ENCODE assay signal across 1 cellular context in the genomic region with DNA sequence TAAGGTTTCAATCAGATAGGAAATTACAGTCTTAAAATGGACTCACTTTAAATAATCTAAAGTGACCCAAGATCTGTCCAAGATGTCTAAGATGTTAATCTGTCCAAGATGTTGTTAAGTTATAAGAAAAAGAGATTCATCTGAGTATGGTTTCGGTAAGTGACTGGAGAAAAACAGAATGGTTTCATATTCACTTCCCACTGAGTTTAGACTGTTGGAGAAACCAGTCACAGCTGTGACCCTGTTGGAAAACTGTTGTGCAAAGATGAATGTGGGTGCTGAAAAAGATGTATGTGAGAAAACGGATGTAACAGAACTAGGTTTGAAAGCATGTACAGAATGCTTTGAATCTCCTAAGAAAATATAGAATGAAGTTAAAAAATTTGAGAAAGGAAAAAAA.
TF ChIP-seq lines count a peak whose summit lies in the region.

No MANE protein-coding gene starts in this region.

TF ChIP-seq in IMR-90, 13 proteins besides CTCF, POLR2A, EP300 and RAD21:
- no peak for TF ChIP-seq FOS (IDR thresholded peaks at IDR 0.05; ENCODE audit: low read depth, low read length)
- no peak for TF ChIP-seq BHLHE40 (IDR thresholded peaks at IDR 0.05; ENCODE audit: low read depth, low read length)
- TF ChIP-seq MAZ (IDR thresholded peaks at IDR 0.05; ENCODE audit: borderline replicate concordance, low read depth, low read length): no peak
- no peak for TF ChIP-seq RCOR1 (IDR thresholded peaks at IDR 0.05; ENCODE audit: insufficient replicate concordance, low read length)
- no peak for TF ChIP-seq RFX5 (IDR thresholded peaks at IDR 0.05; ENCODE audit: low read depth, low read length)
- TF ChIP-seq MXI1 (IDR thresholded peaks at IDR 0.05; ENCODE audit: borderline replicate concordance, low read depth, low read length): no peak
- TF ChIP-seq MAFK (IDR thresholded peaks at IDR 0.05; ENCODE audit: low read depth, low read length): no peak
- TF ChIP-seq, protein P1, sequence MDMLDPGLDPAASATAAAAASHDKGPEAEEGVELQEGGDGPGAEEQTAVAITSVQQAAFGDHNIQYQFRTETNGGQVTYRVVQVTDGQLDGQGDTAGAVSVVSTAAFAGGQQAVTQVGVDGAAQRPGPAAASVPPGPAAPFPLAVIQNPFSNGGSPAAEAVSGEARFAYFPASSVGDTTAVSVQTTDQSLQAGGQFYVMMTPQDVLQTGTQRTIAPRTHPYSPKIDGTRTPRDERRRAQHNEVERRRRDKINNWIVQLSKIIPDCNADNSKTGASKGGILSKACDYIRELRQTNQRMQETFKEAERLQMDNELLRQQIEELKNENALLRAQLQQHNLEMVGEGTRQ (IDR thresholded peaks at IDR 0.05; ENCODE audit: low read depth, low read length): no peak
- TF ChIP-seq, protein P2, sequence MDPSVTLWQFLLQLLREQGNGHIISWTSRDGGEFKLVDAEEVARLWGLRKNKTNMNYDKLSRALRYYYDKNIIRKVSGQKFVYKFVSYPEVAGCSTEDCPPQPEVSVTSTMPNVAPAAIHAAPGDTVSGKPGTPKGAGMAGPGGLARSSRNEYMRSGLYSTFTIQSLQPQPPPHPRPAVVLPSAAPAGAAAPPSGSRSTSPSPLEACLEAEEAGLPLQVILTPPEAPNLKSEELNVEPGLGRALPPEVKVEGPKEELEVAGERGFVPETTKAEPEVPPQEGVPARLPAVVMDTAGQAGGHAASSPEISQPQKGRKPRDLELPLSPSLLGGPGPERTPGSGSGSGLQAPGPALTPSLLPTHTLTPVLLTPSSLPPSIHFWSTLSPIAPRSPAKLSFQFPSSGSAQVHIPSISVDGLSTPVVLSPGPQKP (IDR thresholded peaks at IDR 0.05; ENCODE audit: borderline replicate concordance, low read depth, low read length): no peak
- TF ChIP-seq NFE2L2 (IDR thresholded peaks at IDR 0.05; ENCODE audit: low read depth, low read length): no peak
- TF ChIP-seq CEBPB (IDR thresholded peaks at IDR 0.05; ENCODE audit: low read depth, low read length): no peak
- no peak for TF ChIP-seq CHD1 (IDR thresholded peaks at IDR 0.05; ENCODE audit: low read depth, low read length)
- no peak for TF ChIP-seq SMC3 (IDR thresholded peaks at IDR 0.05; ENCODE audit: low read depth, low read length)
